30 cellular contexts compared by ENCODE assay signal in the genomic region with DNA sequence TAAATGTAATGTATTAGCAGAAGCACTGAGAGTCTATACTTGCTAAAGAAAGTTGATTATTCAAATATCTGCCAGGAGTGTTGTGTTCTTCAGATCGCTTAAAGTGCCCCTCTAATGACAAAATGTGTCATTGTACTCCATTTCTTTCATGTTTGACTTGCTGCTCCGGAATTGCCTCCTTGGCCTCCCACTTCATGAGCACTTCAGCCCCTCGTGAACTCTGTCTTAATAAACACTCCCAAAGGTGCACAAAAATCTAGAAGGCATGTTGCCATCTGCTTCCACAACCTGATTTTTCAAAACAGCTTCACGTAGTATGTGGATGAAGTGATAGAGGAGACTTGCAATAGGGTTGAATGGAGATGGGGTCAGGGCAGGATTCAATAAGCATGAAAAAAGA.
"Had no signal": no experiment of that assay in that cellular context is flagged by ENCODE, and none has a peak within 500 bp of the region (broad histone marks: within the 10 kb centered on the region; RNA-seq: fewer than 3 reads in every experiment).

No MANE protein-coding gene starts in this region.

- H3K27me3 ChIP-seq: pancreas, spleen, stomach, testis, tibial artery had no signal

- H3K4me1 ChIP-seq: pancreas, prostate gland, spleen, stomach, testis, tibial artery had no signal

- H3K36me3 ChIP-seq: pancreas, prostate gland, spleen, stomach, tibial artery had no signal

- H3K4me3 Mint-ChIP-seq: memory B cell; naive thymus-derived CD4-positive, alpha-beta T cell; natural killer cell treated with Interleukin-12 subunit alpha and Interleukin-12 subunit beta and Interleukin-15 and Interleukin-18, amount 100 ng/mL, for 72 hours; neural crest cell; stimulated activated memory B cell treated with anti-CD40 and anti-IgM and Interleukin-4, amounts not matched to agents 10 μg/mL and 1 μg/mL and 100 μg/mL, for 72 hours had no signal

- H3K27ac ChIP-seq: pancreas, prostate gland, spleen, stomach, testis, tibial artery had no signal

- H3K27ac Mint-ChIP-seq: memory B cell; naive thymus-derived CD4-positive, alpha-beta T cell; natural killer cell treated with Interleukin-12 subunit alpha and Interleukin-12 subunit beta and Interleukin-15 and Interleukin-18, amount 100 ng/mL, for 72 hours; stimulated activated memory B cell treated with anti-CD40 and anti-IgM and Interleukin-4, amounts not matched to agents 10 μg/mL and 1 μg/mL and 100 μg/mL, for 72 hours had no signal

- H3K27me3 Mint-ChIP-seq: memory B cell; naive thymus-derived CD4-positive, alpha-beta T cell; natural killer cell treated with Interleukin-12 subunit alpha and Interleukin-12 subunit beta and Interleukin-15 and Interleukin-18, amount 100 ng/mL, for 72 hours; stimulated activated memory B cell treated with anti-CD40 and anti-IgM and Interleukin-4, amounts not matched to agents 10 μg/mL and 1 μg/mL and 100 μg/mL, for 72 hours had no signal

- FAIRE-seq: keratinocyte, pancreas, small intestine had no signal

- H3K4me3 ChIP-seq: mucosa of descending colon, pancreas, prostate gland, spleen, stomach, testis, tibial artery had no signal

- DNase-seq: head of caudate nucleus; hippocampal formation; kidney glomerular epithelial cell; left cardiac atrium; midbrain; mucosa of descending colon; naive thymus-derived CD4-positive, alpha-beta T cell; nucleus accumbens; pancreas; posterior cingulate gyrus; right cardiac atrium; small intestine; spleen; stimulated activated CD4-positive, alpha-beta T cell treated with anti-CD3 and anti-CD28 coated beads, Interleukin-1b, Interleukin-23, amount 100 ng/mL, for 48 hours; stimulated activated CD4-positive, alpha-beta T cell treated with anti-CD3 and anti-CD28 coated beads, Interleukin-2, amount 100 ng/mL, for 48 hours; stimulated activated CD4-positive, alpha-beta T cell treated with anti-CD3 and anti-CD28 coated beads, Interleukin-4, amount 100 ng/mL, for 4 hours; stimulated activated CD8-positive, alpha-beta memory T cell treated with anti-CD3 and anti-CD28 coated beads, Interleukin-4, amount 100 ng/mL, for 48 hours; stimulated activated naive CD8-positive, alpha-beta T cell treated with anti-CD3 and anti-CD28 coated beads, Interleukin-15, Interleukin-2, amounts not matched to agents 100 U/mL and 50 U/mL, for 24 hours; stomach; testis; tibial artery; trophoblast cell had no signal

- H3K4me1 Mint-ChIP-seq: memory B cell; naive thymus-derived CD4-positive, alpha-beta T cell; stimulated activated memory B cell treated with anti-CD40 and anti-IgM and Interleukin-4, amounts not matched to agents 10 μg/mL and 1 μg/mL and 100 μg/mL, for 72 hours had no signal

- H3K36me3 Mint-ChIP-seq: memory B cell; naive thymus-derived CD4-positive, alpha-beta T cell; stimulated activated memory B cell treated with anti-CD40 and anti-IgM and Interleukin-4, amounts not matched to agents 10 μg/mL and 1 μg/mL and 100 μg/mL, for 72 hours had no signal

- ATAC-seq: left cardiac atrium; left lobe of liver; mucosa of descending colon; naive thymus-derived CD4-positive, alpha-beta T cell; natural killer cell treated with Interleukin-12 subunit alpha and Interleukin-12 subunit beta and Interleukin-15 and Interleukin-18, amount 100 ng/mL, for 72 hours; pancreas; right cardiac atrium; sciatic nerve; stimulated activated memory B cell treated with anti-CD40 and anti-IgM and Interleukin-4, amounts not matched to agents 10 μg/mL and 1 μg/mL and 100 μg/mL, for 72 hours; stimulated activated naive CD8-positive, alpha-beta T cell treated with anti-CD3 and anti-CD28 coated beads, Interleukin-15, Interleukin-2, amounts not matched to agents 100 U/mL and 50 U/mL, for 24 hours had no signal

- H3K9me3 ChIP-seq: mucosa of descending colon, pancreas, prostate gland, testis, tibial artery had no signal
